8 cellular contexts compared by ENCODE assay signal in genomic region chr10:5776150-5776880, GRCh38. TPM values are rescaled to one million over a fixed set of nuclear protein-coding genes. Genes with fewer than 3 reads are reported as not detected.
A peak's percentile ranks its signal among the peaks of the same experiment; 100 is the strongest.
DNase-seq lines count a peak whose midpoint lies in the region; ATAC-seq and TF ChIP-seq lines count a peak whose summit lies in the region.

No MANE protein-coding gene starts in this region.

- H3K27me3 ChIP-seq in DOHH2 (ENCODE audit: control insufficient read depth, low read length) = no peaks in the 10 kb centered on the region

- H3K27ac Mint-ChIP-seq in WTC11 = peak overlapping the region; percentile 19

- H3K79me2 ChIP-seq in DOHH2 (ENCODE audit: control insufficient read depth, low read length) = peaks cover 98% of the 10 kb centered on the region

- POLR2A ChIA-PET in WTC11 (lab: Charles Lee) = no interaction called here

- H3K4me2 ChIP-seq in DOHH2 (ENCODE audit: low read length) = 0 out of 2 replicates have a peak overlapping the region, but pooled peaks have one; percentile 0

- peaks cover 14% of the 10 kb centered on the region for H3K4me1 ChIP-seq in DOHH2 (ENCODE audit: control insufficient read depth, low read length)

- H4K20me1 ChIP-seq in DOHH2 (ENCODE audit: control insufficient read depth, insufficient read depth, low read depth, low read length) = peaks cover 26% of the 10 kb centered on the region

- H3K27ac ChIP-seq in DOHH2 (ENCODE audit: low read depth, low read length) = no peak overlapping the region

- ATAC-seq in WTC11 (peak; percentile 88), GM18511 (IDR thresholded peaks at IDR 0.05; ENCODE audit: unreplicated experiment) (no peak), GM19397 (IDR thresholded peaks at IDR 0.05; ENCODE audit: unreplicated experiment) (no peak)

- peaks cover 93% of the 10 kb centered on the region for H3K36me3 ChIP-seq in DOHH2 (ENCODE audit: control insufficient read depth, low read length)

- peaks cover 35% of the 10 kb centered on the region for H3F3A ChIP-seq in DOHH2 (ENCODE audit: control insufficient read depth, insufficient read depth)

- H3K4me3 Mint-ChIP-seq in WTC11 = no peak overlapping the region

- H3K4me1 Mint-ChIP-seq in WTC11 = peaks cover 18% of the 10 kb centered on the region

- DNase-seq in WTC11 (ENCODE audit: low spot score) = no peak
- peak; percentile 15 for DNase-seq in fibroblast of villous mesenchyme (ENCODE audit: low read depth)
- no peak for DNase-seq in retinal pigment epithelial cell (ENCODE audit: low read depth)
- DNase-seq in DMS79 (lab: John Stamatoyannopoulos, UW) = no peak
- DNase-seq in SHP77 treated with DMSO at 0.1 percent for 48 hours (lab: John Stamatoyannopoulos, UW) = no peak

- no peaks in the 10 kb centered on the region for H3K9me3 ChIP-seq in DOHH2 (ENCODE audit: control insufficient read depth, insufficient read depth, low read length)

- H3K9me2 ChIP-seq in DOHH2 (replicated peaks; ENCODE audit: control insufficient read depth, low read length) = no peaks in the 10 kb centered on the region

- no peaks in the 10 kb centered on the region for H3K9me3 Mint-ChIP-seq in WTC11

- TF ChIP-seq CTCF in DOHH2 (IDR thresholded peaks at IDR 0.05; ENCODE audit: low read depth, low read length, poor library complexity, severe bottlenecking) (no peak), WTC11 (IDR thresholded peaks at IDR 0.05) (no peak), fibroblast of villous mesenchyme (IDR thresholded peaks at IDR 0.05; ENCODE audit: insufficient read depth, low read depth, low read length) (peak; percentile 17), retinal pigment epithelial cell (conservative IDR thresholded peaks at IDR 0.05; ENCODE audit: low read depth, low read length) (peak; percentile 41)

- CTCF ChIA-PET in WTC11 (lab: Charles Lee) = interaction anchor here (0.9 to 2.1 kb wide), 9 partner anchors 18 to 114 kb away, joined by 3 to 7 read pairs (median 4); partner anchors contain the start of genes ANKRD16 and FBH1

- H3K27me3 Mint-ChIP-seq in WTC11 (ENCODE audit: low read depth) = no peaks in the 10 kb centered on the region

- H3K4me3 ChIP-seq in DOHH2 (ENCODE audit: low read length) (no peak overlapping the region), fibroblast of villous mesenchyme (ENCODE audit: low read depth, low read length) (no peak overlapping the region), retinal pigment epithelial cell (ENCODE audit: low read length) (no peak overlapping the region)

- H3K36me3 Mint-ChIP-seq in WTC11 = peaks cover 64% of the 10 kb centered on the region

TF ChIP-seq in WTC11, 78 proteins besides CTCF, POLR2A, EP300 and RAD21:
- no peak for TF ChIP-seq ARID4B (CRISPR knock-in tag; IDR thresholded peaks at IDR 0.05; ENCODE audit: borderline replicate concordance)
- TF ChIP-seq SP1 (CRISPR knock-in tag; conservative IDR thresholded peaks at IDR 0.05) = no peak
- TF ChIP-seq E2F1 (CRISPR knock-in tag; IDR thresholded peaks at IDR 0.05) = no peak
- no peak for TF ChIP-seq ETV6 (CRISPR knock-in tag; IDR thresholded peaks at IDR 0.05)
- TF ChIP-seq ZNF263 (CRISPR knock-in tag; IDR thresholded peaks at IDR 0.05; ENCODE audit: low read depth) = no peak
- TF ChIP-seq OVOL2 (CRISPR knock-in tag; IDR thresholded peaks at IDR 0.05; ENCODE audit: borderline replicate concordance) = no peak
- TF ChIP-seq IRF1 (CRISPR knock-in tag; IDR thresholded peaks at IDR 0.05) = no peak

RNA-seq across cellular contexts. Expression of gene GDI2, which starts 36.9 kb away (rescaled TPM):
- total RNA-seq in WTC11 (2021) (319 to 326 TPM (median 321 TPM) in 3 replicates), fibroblast of villous mesenchyme (546 and 615 TPM in 2 replicates)

Comparison
In these comparisons a context has a peak if more than half of its experiments do, and no peak if none do; other contexts are left out.
1. CTCF ChIP-seq: peak in fibroblast of villous mesenchyme (single experiment) and retinal pigment epithelial cell (single experiment); none in DOHH2 (single experiment) and WTC11 (single experiment).